Comparison of ENCODE assay signal across 17 cellular contexts in the genomic region with DNA sequence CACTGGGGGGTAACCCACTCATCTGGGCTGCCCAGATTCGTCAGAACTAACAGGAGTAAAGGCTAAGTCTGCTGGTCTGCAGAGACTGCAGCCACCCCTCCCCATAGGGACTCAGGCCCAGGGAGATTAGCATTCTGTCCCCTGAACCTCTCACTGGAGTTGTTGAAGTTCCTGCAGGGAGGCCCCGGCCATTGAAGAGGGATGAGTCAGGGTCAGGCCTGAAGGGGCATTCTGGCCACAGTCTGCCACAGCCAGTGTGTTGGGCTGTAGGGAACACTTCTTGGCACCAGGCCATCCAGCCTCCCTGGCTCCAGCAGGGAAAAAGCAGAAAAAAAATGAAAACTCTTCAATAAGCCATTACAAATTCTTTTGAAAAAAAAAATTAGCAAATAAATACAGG. TPM values are rescaled to one million over a fixed set of nuclear protein-coding genes. Genes with fewer than 3 reads are reported as not detected.
DNase-seq lines count a peak whose midpoint lies in the region; ATAC-seq and TF ChIP-seq lines count a peak whose summit lies in the region.
"Had no signal": no experiment of that assay in that cellular context is flagged by ENCODE, and none has a peak within 500 bp of the region (broad histone marks: within the 10 kb centered on the region; RNA-seq: fewer than 3 reads in every experiment).

No MANE protein-coding gene starts in this region.

- no peak for ATAC-seq in right cardiac atrium
- peak; percentile 42 for ATAC-seq in upper lobe of right lung
- ATAC-seq: activated naive CD8-positive, alpha-beta T cell treated with anti-CD3 and anti-CD28 coated beads, Interleukin-2, amount 50 U/mL, for 24 hours; SK-N-SH treated with all-trans-retinoic acid at 6 μM for 48 hours had no signal

- no peaks in the 10 kb centered on the region for H3K27me3 ChIP-seq in right cardiac atrium (ENCODE audit: control insufficient read depth, insufficient read depth)
- H3K27me3 ChIP-seq in right atrium auricular region, result no peaks in the 10 kb centered on the region
- no peaks in the 10 kb centered on the region for H3K27me3 ChIP-seq in upper lobe of right lung

- no peaks in the 10 kb centered on the region for H3K4me1 ChIP-seq in right cardiac atrium (ENCODE audit: control insufficient read depth, insufficient read depth, low read length)
- H3K4me1 ChIP-seq in right atrium auricular region, result no peaks in the 10 kb centered on the region
- no peaks in the 10 kb centered on the region for H3K4me1 ChIP-seq in upper lobe of right lung

- 57% methylated on average over 2 of the region's 2 CpGs for WGBS in right cardiac atrium

- H3K4me3 Mint-ChIP-seq in chondrocyte (ENCODE audit: unreplicated experiment), result no peak overlapping the region
- H3K4me3 Mint-ChIP-seq: activated naive CD8-positive, alpha-beta T cell treated with anti-CD3 and anti-CD28 coated beads, Interleukin-2, amount 50 U/mL, for 24 hours; type B pancreatic cell had no signal

- H3K9me3 Mint-ChIP-seq in chondrocyte (ENCODE audit: low read depth), result peaks cover 13% of the 10 kb centered on the region

- H3K36me3 ChIP-seq in right atrium auricular region (no peaks in the 10 kb centered on the region), upper lobe of right lung (no peaks in the 10 kb centered on the region)

- peaks cover 18% of the 10 kb centered on the region for H3K4me1 Mint-ChIP-seq in chondrocyte (ENCODE audit: low read depth)

- intact Hi-C loops in right cardiac atrium (cut with DNase I), result no loop called here
- intact Hi-C loops in upper lobe of right lung (cut with DNase I), result no loop called here

- no peak overlapping the region for H3K27ac Mint-ChIP-seq in chondrocyte (ENCODE audit: unreplicated experiment)
- H3K27ac Mint-ChIP-seq: activated naive CD8-positive, alpha-beta T cell treated with anti-CD3 and anti-CD28 coated beads, Interleukin-2, amount 50 U/mL, for 24 hours; type B pancreatic cell had no signal

- H3K36me3 Mint-ChIP-seq in chondrocyte (ENCODE audit: low read depth), result peaks cover 5% of the 10 kb centered on the region

- DNase-seq in right cardiac atrium, result peak; percentile 23 to 53 (median 50)
- DNase-seq in right atrium auricular region (ENCODE audit: low spot score), result no peak
- peak; percentile 65 for DNase-seq in T1000 (lab: John Stamatoyannopoulos, UW)
- DNase-seq in foreskin melanocyte, result peak; percentile 37
- no peak for DNase-seq in upper lobe of right lung
- DNase-seq in NCI-H446 (lab: John Stamatoyannopoulos, UW), result no peak
- no peak for DNase-seq in DMS 273 treated with DMSO at 0.1 percent for 48 hours (lab: John Stamatoyannopoulos, UW)
- no peak for DNase-seq in chondrocyte (ENCODE audit: low spot score)
- DNase-seq: activated CD4-positive, CD25-positive, alpha-beta regulatory T cell; activated naive CD8-positive, alpha-beta T cell treated with anti-CD3 and anti-CD28 coated beads, Interleukin-2, amount 50 U/mL, for 24 hours; activated T-cell treated with anti-CD3 and anti-CD28 coated beads for 4 hours; cortex of kidney; NCI-H1694 treated with DMSO at 0.1 percent for 48 hours had no signal

- no peaks in the 10 kb centered on the region for H3K27me3 Mint-ChIP-seq in chondrocyte (ENCODE audit: low read depth)
- H3K27me3 Mint-ChIP-seq: activated naive CD8-positive, alpha-beta T cell treated with anti-CD3 and anti-CD28 coated beads, Interleukin-2, amount 50 U/mL, for 24 hours had no signal

- H3K27ac ChIP-seq in right cardiac atrium (ENCODE audit: low read length) (no peak overlapping the region), right atrium auricular region (no peak overlapping the region), upper lobe of right lung (no peak overlapping the region)
- H3K27ac ChIP-seq: KMS-11 had no signal

- H3K4me3 ChIP-seq in right cardiac atrium (ENCODE audit: low read length), result no peak overlapping the region
- H3K4me3 ChIP-seq in right atrium auricular region, result no peak overlapping the region
- H3K4me3 ChIP-seq in upper lobe of right lung, result no peak overlapping the region

- H3K9me3 ChIP-seq in right cardiac atrium (ENCODE audit: control insufficient read depth, low read length), result no peaks in the 10 kb centered on the region
- peaks cover 0 to 6% of the 10 kb centered on the region in 2 donors for H3K9me3 ChIP-seq in right atrium auricular region
- H3K9me3 ChIP-seq in upper lobe of right lung, result no peaks in the 10 kb centered on the region

- TF ChIP-seq CTCF in right atrium auricular region (IDR thresholded peaks at IDR 0.05), result no peak
- no peak for TF ChIP-seq CTCF in upper lobe of right lung (IDR thresholded peaks at IDR 0.05)
- no peak for TF ChIP-seq CTCF in chondrocyte (IDR thresholded peaks at IDR 0.05)

RNA-seq across cellular contexts. Expression of a gene that starts 35.3 kb away (rescaled TPM):
- total RNA-seq in right cardiac atrium, result under 1 TPM; 0.39 to 0.97 (median 0.75) TPM
- 0.59 TPM for polyA plus RNA-seq in right cardiac atrium
- total RNA-seq in right atrium auricular region, result under 1 TPM; 0.28 to 0.59 TPM
- 8.1 TPM for total RNA-seq in upper lobe of right lung
- not detected in 3 replicates for total RNA-seq in chondrocyte

RNA-seq across cellular contexts. Expression of a gene that starts 46.8 kb away (rescaled TPM):
- total RNA-seq in right cardiac atrium, result 1 to 10 TPM; 1.8 to 3.3 (median 2.9) TPM
- polyA plus RNA-seq in right cardiac atrium, result 0.75 TPM
- total RNA-seq in right atrium auricular region, result under 1 TPM; 0.82 to 0.94 TPM
- 13.3 TPM for total RNA-seq in upper lobe of right lung
- total RNA-seq in chondrocyte, result 0.21 to 0.46 TPM (median 0.22 TPM) in 3 replicates

RNA-seq across cellular contexts. Expression of a gene that starts 55.1 kb away (rescaled TPM):
- total RNA-seq in right cardiac atrium, result not detected
- polyA plus RNA-seq in right cardiac atrium, result not detected
- not detected for total RNA-seq in right atrium auricular region
- 1.9 TPM for total RNA-seq in upper lobe of right lung
- total RNA-seq in chondrocyte, result not detected in 3 replicates
- total RNA-seq: posterior vena cava had no signal

Comparison
In these comparisons a context has a peak if more than half of its experiments do, and no peak if none do; other contexts are left out.
1. DNase-seq: peak in right cardiac atrium (3 of 3), T1000 (single experiment) and foreskin melanocyte (single experiment); none in right atrium auricular region (single experiment), upper lobe of right lung (single experiment), NCI-H446 (0 of 2), DMS 273 treated with DMSO at 0.1 percent for 48 hours (single experiment) and chondrocyte (single experiment).